ENCODE assay signal across 8 cellular contexts in the genomic region with DNA sequence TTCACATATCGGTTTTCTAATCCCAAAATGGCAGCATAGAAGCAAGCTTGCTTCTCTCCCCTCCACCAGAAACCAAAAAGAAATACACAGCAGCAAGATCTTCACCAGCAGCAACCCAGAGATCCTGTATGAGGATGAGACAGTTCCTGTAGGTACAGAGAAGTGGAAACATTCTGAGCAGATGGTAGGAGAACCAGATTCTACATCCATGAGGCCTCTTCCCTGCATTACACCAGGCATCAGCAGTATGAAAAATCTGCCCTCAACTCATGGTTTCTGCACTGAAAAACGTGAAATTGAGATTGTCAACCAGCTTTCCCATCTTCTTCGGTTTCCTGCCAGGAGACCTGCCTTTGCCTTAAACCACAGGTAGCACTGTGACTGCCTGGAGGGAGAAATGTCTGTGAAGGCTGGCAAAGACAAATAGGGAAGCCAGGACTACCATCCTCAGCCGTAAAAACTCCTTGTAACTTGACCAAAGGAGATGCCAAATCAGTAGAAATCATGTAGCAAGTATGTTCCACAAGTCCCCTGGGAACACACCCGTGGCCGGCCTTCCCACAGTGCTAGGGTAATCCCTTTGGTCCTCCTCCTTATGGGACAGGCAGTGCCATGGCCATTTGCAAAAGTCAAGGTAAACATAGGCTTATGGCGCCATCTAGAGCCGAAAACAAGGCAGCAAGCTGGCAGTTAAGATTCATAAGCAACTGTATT. TPM values are rescaled to one million over a fixed set of nuclear protein-coding genes. Genes with fewer than 3 reads are reported as not detected.
DNase-seq lines count a peak whose midpoint lies in the region; ATAC-seq, FAIRE-seq and TF ChIP-seq lines count a peak whose summit lies in the region.

No MANE protein-coding gene starts in this region.

- peaks cover 17% of the 10 kb centered on the region for H3K9me3 Mint-ChIP-seq in HFFc6

- TF ChIP-seq CTCF in HFFc6 (IDR thresholded peaks at IDR 0.05) (peak; percentile 90), coronary artery (IDR thresholded peaks at IDR 0.05) (peak; percentile 77), HepG2 (CRISPR knock-in tag; IDR thresholded peaks at IDR 0.05) (peak; percentile 87)

- H3K36me3 ChIP-seq in HepG2 (replicated peaks in 1 of 2; ENCODE audit: control insufficient read depth in 1 of 2, insufficient read depth in 2 of 2, low read length in 2 of 2) = no peaks in the 10 kb centered on the region

- peak; percentile 53 for FAIRE-seq in TTC549 (lab: Jason Lieb, UNC)
- peak; percentile 32 for FAIRE-seq in HepG2 (lab: Jason Lieb, UNC)

- intact Hi-C loops in HepG2 (cut with micrococcal nuclease; ENCODE audit: unreplicated experiment) = loop anchor here (1.0 to 10.0 kb wide), 5 partner anchors 97 to 559 kb away; a partner anchor contains a TSS

- no peaks in the 10 kb centered on the region for H3K27me3 ChIP-seq in HepG2 (ENCODE audit: control insufficient read depth in 1 of 2, insufficient read depth in 2 of 2, low read length in 2 of 2)

- H3K4me1 ChIP-seq in HepG2 (ENCODE audit: insufficient read depth, low read length) = no peaks in the 10 kb centered on the region

- no peak for TF ChIP-seq POLR2A in HepG2 (IDR thresholded peaks at IDR 0.05; ENCODE audit: insufficient read depth in 1 of 2, low read depth in 2 of 2, low read length in 2 of 2)

- H2AFZ ChIP-seq in HepG2 (ENCODE audit: low read length) = no peak overlapping the region

- H3K9me3 ChIP-seq in HepG2 (ENCODE audit: low read length) = no peaks in the 10 kb centered on the region

- ATAC-seq in HepG2 = peak; percentile 87

- TF ChIP-seq EP300 in HepG2 (IDR thresholded peaks at IDR 0.05; ENCODE audit: low read depth in 2 of 2, low read length in 2 of 2) (no peak), HepG2 (CRISPR knock-in tag; IDR thresholded peaks at IDR 0.05; ENCODE audit: borderline replicate concordance) (no peak)

- POLR2A ChIA-PET in HepG2 (lab: Yijun Ruan, JAX) = no interaction called here

- H4K20me1 ChIP-seq in HepG2 (ENCODE audit: insufficient read depth, low read length) = no peaks in the 10 kb centered on the region

- H3K79me2 ChIP-seq in HepG2 (ENCODE audit: insufficient read depth, low read length) = no peaks in the 10 kb centered on the region

- H3K27ac ChIP-seq in coronary artery = no peak overlapping the region
- H3K27ac ChIP-seq in HepG2 (ENCODE audit: extremely low read length, insufficient read depth, low read length) = no peak overlapping the region

- no peaks in the 10 kb centered on the region; the same call in 1 of the 2 replicates for H3K27me3 Mint-ChIP-seq in HFFc6 (ENCODE audit: insufficient read depth)

- H3K4me1 Mint-ChIP-seq in HFFc6 (ENCODE audit: low read depth) = peaks cover 8% of the 10 kb centered on the region

- peak; percentile 74 for TF ChIP-seq RAD21 in HepG2 (CRISPR knock-in tag; IDR thresholded peaks at IDR 0.05)

- H3K4me2 ChIP-seq in HepG2 (ENCODE audit: low read depth, low read length) = no peak overlapping the region

- H3K4me3 ChIP-seq in coronary artery (no peak overlapping the region), HepG2 (replicated peaks in 1 of 3; ENCODE audit: insufficient read depth in 1 of 3, low read depth in 2 of 3, low read length in 3 of 3) (no peak overlapping the region)

- H3K4me3 Mint-ChIP-seq in HFFc6 = no peak overlapping the region

- no TSS peak for BruUV-seq in HepG2 (replicated peaks; lab: Mats Ljungman, UMichigan)

- H3K9ac ChIP-seq in HepG2 (ENCODE audit: insufficient read depth, low read depth, low read length) = no peak overlapping the region

- 4% methylated on average over 8 of the region's 8 CpGs for WGBS in HepG2 (ENCODE audit: low lambda C conversion rate)

- DNase-seq in NCI-H524 (lab: John Stamatoyannopoulos, UW) (peak; percentile 27 to 70), NCI-H524 treated with DMSO at 0.1 percent for 48 hours (lab: John Stamatoyannopoulos, UW) (no peak), HFFc6 (peak; percentile 77), NCI-H187 (lab: John Stamatoyannopoulos, UW) (peak; percentile 48 to 52), coronary artery (ENCODE audit: low spot score) (peak; percentile 81), HepG2 (ENCODE audit: low spot score) (peak; percentile 54)
- DNase-seq in stimulated activated CD4-positive, alpha-beta T cell treated with anti-CD3 and anti-CD28 coated beads, TNF-alpha, amount 100 ng/mL, for 24 hours (ENCODE audit: low read depth in 3 of 3) = peak in 2 of 3 experiments; percentile 8 to 29

- peak overlapping the region; percentile 8 for H3K27ac Mint-ChIP-seq in HFFc6

- in situ Hi-C loops in HepG2 (cut with HindIII; ENCODE audit: extremely low pct_ligation_motif_present, low pct_unique_long_range_greater_than_20kb) = loop anchor here (5.0 to 25.0 kb wide), 2 partner anchors 407 to 822 kb away; no protein-coding TSS in a partner anchor

- H3K36me3 Mint-ChIP-seq in HFFc6 (ENCODE audit: low read depth) = peaks cover 38% of the 10 kb centered on the region

- CTCF ChIA-PET in HepG2 (lab: Yijun Ruan, JAX; ENCODE audit: low intra/inter-chr PET ratio, low total read pairs) = interaction anchor here (3.4 kb wide), 1 partner anchor 404 kb away, joined by 47 read pairs; no protein-coding TSS in a partner anchor

TF ChIP-seq in HepG2, 621 proteins besides CTCF, POLR2A, EP300 and RAD21 (continues in another document):
- TF ChIP-seq STAG1 (CRISPR knock-in tag; IDR thresholded peaks at IDR 0.05) = peak; percentile 91
- peak; percentile 76 for TF ChIP-seq SMC3 (IDR thresholded peaks at IDR 0.05; ENCODE audit: low read length)
- TF ChIP-seq ERF (CRISPR knock-in tag; IDR thresholded peaks at IDR 0.05) = 0 out of 2 replicates have a peak, but pooled peaks have one; percentile 30
- no peak for TF ChIP-seq CENPX (CRISPR knock-in tag; IDR thresholded peaks at IDR 0.05)

RNA-seq across cellular contexts. Expression of a gene that starts 24.0 kb away (rescaled TPM):
- 1 to 10 TPM; 5.2 to 9.0 (median 8.1) TPM for total RNA-seq in HFFc6 (2021; fragmentation: NEBNext Ultra II Directional; extraction: Animal tissue kit (Norgen Biotek cat#: 25700))
- total RNA-seq in HepG2 (2016; rRNA removed; fragmentation: Illumina TruSeq; extraction: Trizol) = 11.2 and 14.9 TPM in 2 replicates
- total RNA-seq in HepG2 (2016; cell fraction: cytosol; rRNA removed; fragmentation: Illumina TruSeq; extraction: Trizol; ENCODE audit: low read depth) = 36.2 and 41.6 TPM in 2 replicates
- total RNA-seq in HepG2 (2016; cell fraction: insoluble cytoplasmic fraction; rRNA removed; fragmentation: Illumina TruSeq; extraction: Trizol) = 10.3 and 13.4 TPM in 2 replicates
- total RNA-seq in HepG2 (2016; cell fraction: membrane; rRNA removed; fragmentation: Illumina TruSeq; extraction: Trizol) = 23.7 and 23.8 TPM in 2 replicates
- total RNA-seq in HepG2 (2016; cell fraction: nucleus; rRNA removed; fragmentation: Illumina TruSeq; extraction: Trizol) = 29.5 and 31.0 TPM in 2 replicates
- 8.0 and 10.5 TPM in 2 replicates for polyA plus RNA-seq in HepG2 (2011; rRNA removed)
- 2.9 and 4.8 TPM in 2 replicates for polyA plus RNA-seq in HepG2 (2011; cell fraction: cytosol; rRNA removed)
- 5.4 and 7.8 TPM in 2 replicates for polyA plus RNA-seq in HepG2 (2011; cell fraction: nucleus; rRNA removed)
- polyA plus RNA-seq in HepG2 (2012) = 7.8 and 8.7 TPM in 2 replicates
- 17.5 and 27.6 TPM in 2 replicates for polyA plus RNA-seq in HepG2 (2016; cell fraction: cytosol; fragmentation: Illumina TruSeq; extraction: Trizol; ENCODE audit: low read depth)
- 18.4 and 19.3 TPM in 2 replicates for polyA plus RNA-seq in HepG2 (2016; cell fraction: insoluble cytoplasmic fraction; fragmentation: Illumina TruSeq; extraction: Trizol; ENCODE audit: low read depth)
- polyA plus RNA-seq in HepG2 (2016; cell fraction: membrane; fragmentation: Illumina TruSeq; extraction: Trizol; ENCODE audit: low read depth) = 20.0 and 23.5 TPM in 2 replicates
- 21.6 and 22.3 TPM in 2 replicates for polyA plus RNA-seq in HepG2 (2016; cell fraction: nucleus; fragmentation: Illumina TruSeq; extraction: Trizol; ENCODE audit: insufficient read depth, low read depth)
- polyA minus RNA-seq in HepG2 (2011; rRNA and poly(A)+ RNA removed; ENCODE audit: low replicate concordance) = 5.1 and 6.2 TPM in 2 replicates
- 3.6 and 4.0 TPM in 2 replicates for polyA minus RNA-seq in HepG2 (2011; cell fraction: cytosol; rRNA and poly(A)+ RNA removed)
- 48.3 and 57.2 TPM in 2 replicates for polyA minus RNA-seq in HepG2 (2011; cell fraction: nucleus; rRNA and poly(A)+ RNA removed)

RNA-seq across cellular contexts. Expression of a gene that starts 34.9 kb away (rescaled TPM):
- 1 to 10 TPM; 1.1 to 3.2 (median 1.9) TPM for total RNA-seq in HFFc6 (2021; fragmentation: NEBNext Ultra II Directional; extraction: Animal tissue kit (Norgen Biotek cat#: 25700))
- 0.44 and 0.97 TPM in 2 replicates for total RNA-seq in HepG2 (2016; rRNA removed; fragmentation: Illumina TruSeq; extraction: Trizol)
- 1.3 and 1.6 TPM in 2 replicates for total RNA-seq in HepG2 (2016; cell fraction: cytosol; rRNA removed; fragmentation: Illumina TruSeq; extraction: Trizol; ENCODE audit: low read depth)
- 0.15 and 0.76 TPM in 2 replicates for total RNA-seq in HepG2 (2016; cell fraction: insoluble cytoplasmic fraction; rRNA removed; fragmentation: Illumina TruSeq; extraction: Trizol)
- total RNA-seq in HepG2 (2016; cell fraction: membrane; rRNA removed; fragmentation: Illumina TruSeq; extraction: Trizol) = 0.90 and 1.0 TPM in 2 replicates
- total RNA-seq in HepG2 (2016; cell fraction: nucleus; rRNA removed; fragmentation: Illumina TruSeq; extraction: Trizol) = 1.6 and 1.9 TPM in 2 replicates
- not detected in 2 replicates for polyA plus RNA-seq in HepG2 (2011; rRNA removed)
- polyA plus RNA-seq in HepG2 (2011; cell fraction: cytosol; rRNA removed) = 0.06 TPM in 1 of 2 replicates, not detected in the other
- 0.33 and 0.56 TPM in 2 replicates for polyA plus RNA-seq in HepG2 (2011; cell fraction: nucleus; rRNA removed)
- not detected in 2 replicates for polyA plus RNA-seq in HepG2 (2012)
- polyA plus RNA-seq in HepG2 (2016; cell fraction: cytosol; fragmentation: Illumina TruSeq; extraction: Trizol; ENCODE audit: low read depth) = 0.14 and 0.32 TPM in 2 replicates
- 0.40 and 0.66 TPM in 2 replicates for polyA plus RNA-seq in HepG2 (2016; cell fraction: insoluble cytoplasmic fraction; fragmentation: Illumina TruSeq; extraction: Trizol; ENCODE audit: low read depth)
- polyA plus RNA-seq in HepG2 (2016; cell fraction: membrane; fragmentation: Illumina TruSeq; extraction: Trizol; ENCODE audit: low read depth) = 0.21 and 0.46 TPM in 2 replicates
- 3.8 and 4.3 TPM in 2 replicates for polyA plus RNA-seq in HepG2 (2016; cell fraction: nucleus; fragmentation: Illumina TruSeq; extraction: Trizol; ENCODE audit: insufficient read depth, low read depth)
- 5.7 TPM in 1 of 2 replicates, not detected in the other for polyA minus RNA-seq in HepG2 (2011; rRNA and poly(A)+ RNA removed; ENCODE audit: low replicate concordance)
- not detected in 2 replicates for polyA minus RNA-seq in HepG2 (2011; cell fraction: cytosol; rRNA and poly(A)+ RNA removed)
- not detected in 2 replicates for polyA minus RNA-seq in HepG2 (2011; cell fraction: nucleus; rRNA and poly(A)+ RNA removed)
